Comparison of ENCODE assay signal across 14 cellular contexts in genomic region chr9:35718726-35719511, GRCh38. TPM values are rescaled to one million over a fixed set of nuclear protein-coding genes. Genes with fewer than 3 reads are reported as not detected.
DNase-seq lines count a peak whose midpoint lies in the region; ATAC-seq and TF ChIP-seq lines count a peak whose summit lies in the region.
"Had no signal": no experiment of that assay in that cellular context is flagged by ENCODE, and none has a peak within 500 bp of the region (broad histone marks: within the 10 kb centered on the region; RNA-seq: fewer than 3 reads in every experiment).

No MANE protein-coding gene starts in this region.

- ATAC-seq in memory B cell (ENCODE audit: low read depth) (peak; percentile 93), GM21526 (IDR thresholded peaks at IDR 0.05; ENCODE audit: low FRiP score, unreplicated experiment) (no peak)

- H4K20me1 ChIP-seq in BLaER1 treated with 17β-estradiol and CSF1 and Interleukin-3, amounts not matched to agents 10 nM and 100 nM: peaks cover 31 to 100% (median 70%) of the 10 kb centered on the region in 11 experiments
- H4K20me1 ChIP-seq in Karpas-422 (ENCODE audit: insufficient read depth, low read depth, low read length): no peaks in the 10 kb centered on the region

- no peaks in the 10 kb centered on the region for H3K79me2 ChIP-seq in Karpas-422 (ENCODE audit: low read length)

- H3K27me3 Mint-ChIP-seq in HFFc6 (ENCODE audit: insufficient read depth) (peaks cover 2% of the 10 kb centered on the region), memory B cell (no peaks in the 10 kb centered on the region)

- peaks cover 74% of the 10 kb centered on the region for H3K36me3 Mint-ChIP-seq in HFFc6 (ENCODE audit: low read depth)
- H3K36me3 Mint-ChIP-seq in memory B cell: peaks cover 49% of the 10 kb centered on the region

- peak overlapping the region; percentile 22 to 67 (median 50); a peak in 18 of 22 replicates for H3K27ac ChIP-seq in BLaER1 treated with 17β-estradiol and CSF1 and Interleukin-3, amounts not matched to agents 10 nM and 100 nM
- no peak overlapping the region for H3K27ac ChIP-seq in Karpas-422 (ENCODE audit: low read length)
- H3K27ac ChIP-seq: dorsolateral prefrontal cortex, lower lobe of right lung, neural progenitor cell had no signal

- H3K9me3 ChIP-seq in BLaER1 treated with 17β-estradiol and CSF1 and Interleukin-3, amounts not matched to agents 10 nM and 100 nM (replicated peaks in 1 of 11): no peaks in the 10 kb centered on the region
- H3K9me3 ChIP-seq in adipocyte (ENCODE audit: control insufficient read depth, low read length) (no peaks in the 10 kb centered on the region), Karpas-422 (ENCODE audit: low read length) (no peaks in the 10 kb centered on the region)
- H3K9me3 ChIP-seq: lower lobe of right lung had no signal

- DNase-seq in HFFc6 (no peak), adipocyte (ENCODE audit: low read depth) (no peak), memory B cell (ENCODE audit: low spot score in 2 of 2) (peak; percentile 60 to 76), AML-193 (lab: John Stamatoyannopoulos, UW) (no peak), Karpas-422 (no peak), GM20000 (ENCODE audit: low spot score) (no peak)
- DNase-seq: H9, IMR-90, lower lobe of right lung, NCI-H446 had no signal

- H3K27me3 ChIP-seq in BLaER1 treated with 17β-estradiol and CSF1 and Interleukin-3, amounts not matched to agents 10 nM and 100 nM: no peaks in the 10 kb centered on the region
- no peaks in the 10 kb centered on the region for H3K27me3 ChIP-seq in adipocyte (replicated peaks; ENCODE audit: control insufficient read depth, insufficient read depth, low read length)
- H3K27me3 ChIP-seq in Karpas-422 (ENCODE audit: low read length): no peaks in the 10 kb centered on the region
- H3K27me3 ChIP-seq: dorsolateral prefrontal cortex, neural progenitor cell had no signal

- no peak for TF ChIP-seq CTCF in HFFc6 (IDR thresholded peaks at IDR 0.05)
- no peak for TF ChIP-seq CTCF in GM20000 (IDR thresholded peaks at IDR 0.05; ENCODE audit: extremely low read depth, missing control alignments)

- H3K9ac ChIP-seq in BLaER1 treated with 17β-estradiol and CSF1 and Interleukin-3, amounts not matched to agents 10 nM and 100 nM: peak overlapping the region; percentile 20 to 53 (median 43); a peak in 15 of 22 replicates
- H3K9ac ChIP-seq in adipocyte (ENCODE audit: low read length) (peak overlapping the region; percentile 8), Karpas-422 (ENCODE audit: low read length) (no peak overlapping the region)
- H3K9ac ChIP-seq: neural progenitor cell had no signal

- no peak overlapping the region for H2AFZ ChIP-seq in Karpas-422 (ENCODE audit: low read length)
- H2AFZ ChIP-seq: neural progenitor cell had no signal

- H3K36me3 ChIP-seq in BLaER1 treated with 17β-estradiol and CSF1 and Interleukin-3, amounts not matched to agents 10 nM and 100 nM: peaks cover 96 to 100% (median 98%) of the 10 kb centered on the region in 11 experiments
- peaks cover 100% of the 10 kb centered on the region for H3K36me3 ChIP-seq in adipocyte (ENCODE audit: control insufficient read depth, insufficient read depth, low read length, severe bottlenecking)
- H3K36me3 ChIP-seq in Karpas-422 (ENCODE audit: insufficient read depth, low read length): peaks cover 47% of the 10 kb centered on the region
- H3K36me3 ChIP-seq: neural progenitor cell had no signal

- H3K4me3 Mint-ChIP-seq in HFFc6 (no peak overlapping the region), memory B cell (peak overlapping the region; percentile 50)
- H3K4me3 Mint-ChIP-seq: H9, neural progenitor cell had no signal

- H3K4me1 ChIP-seq in BLaER1 treated with 17β-estradiol and CSF1 and Interleukin-3, amounts not matched to agents 10 nM and 100 nM: peaks cover 32 to 56% (median 40%) of the 10 kb centered on the region in 10 experiments
- H3K4me1 ChIP-seq in adipocyte (ENCODE audit: control insufficient read depth, insufficient read depth, low read length) (no peaks in the 10 kb centered on the region), Karpas-422 (ENCODE audit: low read length) (no peaks in the 10 kb centered on the region)
- H3K4me1 ChIP-seq: lower lobe of right lung, neural progenitor cell had no signal

- peak overlapping the region in 3 of 10 experiments; percentile 5 to 43 (median 7); a peak in 2 of 20 replicates for H3K4me3 ChIP-seq in BLaER1 treated with 17β-estradiol and CSF1 and Interleukin-3, amounts not matched to agents 10 nM and 100 nM
- H3K4me3 ChIP-seq in adipocyte (ENCODE audit: low read length): no peak overlapping the region
- H3K4me3 ChIP-seq in Karpas-422 (ENCODE audit: low read length): no peak overlapping the region
- H3K4me3 ChIP-seq: dorsolateral prefrontal cortex, lower lobe of right lung, neural progenitor cell had no signal

- H3K4me1 Mint-ChIP-seq in HFFc6 (ENCODE audit: low read depth) (peaks cover 44% of the 10 kb centered on the region), memory B cell (peaks cover 24% of the 10 kb centered on the region)
- H3K4me1 Mint-ChIP-seq: neural progenitor cell had no signal

- H3K9me2 ChIP-seq in Karpas-422 (replicated peaks; ENCODE audit: insufficient read depth, low read length): no peaks in the 10 kb centered on the region

- H3K27ac Mint-ChIP-seq in HFFc6: peak overlapping the region; percentile 78
- H3K27ac Mint-ChIP-seq in memory B cell: peak overlapping the region; percentile 89
- H3K27ac Mint-ChIP-seq: neural progenitor cell had no signal

- H3K9me3 Mint-ChIP-seq in HFFc6 (no peaks in the 10 kb centered on the region), memory B cell (no peaks in the 10 kb centered on the region)
- H3K9me3 Mint-ChIP-seq: H9, neural progenitor cell had no signal

- H3K4me2 ChIP-seq in BLaER1 treated with 17β-estradiol and CSF1 and Interleukin-3, amounts not matched to agents 10 nM and 100 nM: peak overlapping the region; percentile 65 to 92 (median 77)
- no peak overlapping the region for H3K4me2 ChIP-seq in Karpas-422 (ENCODE audit: low read depth, low read length, poor library complexity, severe bottlenecking)
- H3K4me2 ChIP-seq: neural progenitor cell had no signal

RNA-seq across cellular contexts. Expression of gene TLN1, which starts 13.1 kb away (rescaled TPM):
- 100 to 1,000 TPM; 470 to 562 (median 491) TPM for total RNA-seq in HFFc6 (2021; fragmentation: NEBNext Ultra II Directional; extraction: Animal tissue kit (Norgen Biotek cat#: 25700))
- 54.2 and 94.0 TPM in 2 replicates for total RNA-seq in Karpas-422 (2014; rRNA removed; shearing (Covaris generic); ENCODE audit: low replicate concordance)

RNA-seq across cellular contexts. Expression of gene CREB3, which starts 13.5 kb away (rescaled TPM):
- total RNA-seq in HFFc6 (2021; fragmentation: NEBNext Ultra II Directional; extraction: Animal tissue kit (Norgen Biotek cat#: 25700)): 100 to 1,000 TPM; 106 to 127 (median 114) TPM
- total RNA-seq in Karpas-422 (2014; rRNA removed; shearing (Covaris generic); ENCODE audit: low replicate concordance): 10.8 and 17.1 TPM in 2 replicates

RNA-seq across cellular contexts. Expression of gene TPM2, which starts 29.2 kb away (rescaled TPM):
- 1,000 to 10,000 TPM; 1,810 to 3,557 (median 2,546) TPM for total RNA-seq in HFFc6 (2021; fragmentation: NEBNext Ultra II Directional; extraction: Animal tissue kit (Norgen Biotek cat#: 25700))
- total RNA-seq in Karpas-422 (2014; rRNA removed; shearing (Covaris generic); ENCODE audit: low replicate concordance): 0.19 TPM in 1 of 2 replicates, not detected in the other

RNA-seq across cellular contexts. Expression of gene GBA2, which starts 30.1 kb away (rescaled TPM):
- total RNA-seq in HFFc6 (2021; fragmentation: NEBNext Ultra II Directional; extraction: Animal tissue kit (Norgen Biotek cat#: 25700)): 10 to 100 TPM; 22.9 to 25.7 (median 24.0) TPM
- total RNA-seq in Karpas-422 (2014; rRNA removed; shearing (Covaris generic); ENCODE audit: low replicate concordance): 54.9 and 74.2 TPM in 2 replicates

RNA-seq across cellular contexts. Expression of gene RGP1, which starts 30.2 kb away (rescaled TPM):
- 10 to 100 TPM; 27.6 to 35.1 (median 30.9) TPM for total RNA-seq in HFFc6 (2021; fragmentation: NEBNext Ultra II Directional; extraction: Animal tissue kit (Norgen Biotek cat#: 25700))
- 13.4 and 13.8 TPM in 2 replicates for total RNA-seq in Karpas-422 (2014; rRNA removed; shearing (Covaris generic); ENCODE audit: low replicate concordance)

Comparison
In these comparisons a context has a peak if more than half of its experiments do, and no peak if none do; other contexts are left out.
1. DNase-seq: peak in memory B cell (2 of 2); none in HFFc6 (single experiment), adipocyte (single experiment), AML-193 (0 of 2), Karpas-422 (single experiment) and GM20000 (single experiment).
2. RNA of gene TPM2, which starts 29.2 kb away (total RNA-seq): 1,810 to 3,557 TPM in HFFc6; 0.19 TPM in Karpas-422; every median in the first group is over 1,000 times any median in the second.